ENCODE assay signal across 22 cellular contexts in the genomic region with DNA sequence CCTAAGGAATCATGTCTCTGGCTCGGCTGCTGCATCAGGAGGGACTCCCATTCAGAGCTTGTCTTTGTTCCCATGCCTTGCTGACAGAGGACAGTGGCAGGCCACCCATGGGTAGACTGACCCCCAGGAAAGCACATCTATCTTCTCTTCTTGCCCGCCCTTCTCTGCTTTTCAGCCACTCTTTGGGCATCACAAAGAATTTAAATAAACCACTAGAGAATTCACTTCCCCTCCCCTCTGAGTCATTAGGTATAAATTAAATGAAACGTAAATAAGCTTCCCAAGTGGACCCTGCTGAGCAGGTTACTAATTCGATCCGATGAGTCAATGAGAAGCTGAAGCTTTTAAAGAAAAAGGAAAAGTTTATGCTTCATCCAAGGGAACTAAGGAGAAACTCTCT.
A peak's percentile ranks its signal among the peaks of the same experiment; 100 is the strongest.
DNase-seq lines count a peak whose midpoint lies in the region; ATAC-seq, FAIRE-seq and TF ChIP-seq lines count a peak whose summit lies in the region.
"Had no signal": no experiment of that assay in that cellular context is flagged by ENCODE, and none has a peak within 500 bp of the region (broad histone marks: within the 10 kb centered on the region; RNA-seq: fewer than 3 reads in every experiment).

No MANE protein-coding gene starts in this region.

- no peak for TF ChIP-seq POLR2A in upper lobe of left lung (IDR thresholded peaks at IDR 0.05)

- no peak overlapping the region for H3K4me3 ChIP-seq in AG04450 (ENCODE audit: low read depth, low read length)
- no peak overlapping the region for H3K4me3 ChIP-seq in GM23338
- no peak overlapping the region for H3K4me3 ChIP-seq in fibroblast of lung (replicated peaks in 1 of 4; ENCODE audit: control extremely low read depth in 1 of 4, insufficient read depth in 1 of 4, low read depth in 3 of 4, low read length in 4 of 4)
- H3K4me3 ChIP-seq in upper lobe of left lung, result no peak overlapping the region
- no peak overlapping the region for H3K4me3 ChIP-seq in trophoblast cell (ENCODE audit: low read depth, low read length)
- H3K4me3 ChIP-seq: breast epithelium, left lung, testis had no signal

- H4K8ac ChIP-seq in trophoblast cell (ENCODE audit: low read depth, low read length), result no peak overlapping the region

- ATAC-seq in GM23338 (peak; percentile 41), upper lobe of left lung (ENCODE audit: low FRiP score in 2 of 2) (no peak)
- no peak for ATAC-seq in activated naive CD8-positive, alpha-beta T cell treated with anti-CD3 and anti-CD28 coated beads, Interleukin-2, amount 50 U/mL, for 24 hours
- ATAC-seq: left lung had no signal

- H3K9me3 ChIP-seq in AG04450 (ENCODE audit: control insufficient read depth, insufficient read depth, low read length) (no peaks in the 10 kb centered on the region), fibroblast of lung (ENCODE audit: control insufficient read depth, insufficient read depth, low read depth, low read length) (no peaks in the 10 kb centered on the region), upper lobe of left lung (no peaks in the 10 kb centered on the region), trophoblast cell (ENCODE audit: insufficient read depth, low read depth, low read length) (no peaks in the 10 kb centered on the region)
- H3K9me3 ChIP-seq: breast epithelium, left lung, testis had no signal

- H3K14ac ChIP-seq in trophoblast cell (ENCODE audit: low read length), result no peak overlapping the region

- H3K4ac ChIP-seq in trophoblast cell (ENCODE audit: low read depth, low read length), result no peak overlapping the region

- H3K27ac Mint-ChIP-seq in GM23338, result no peak overlapping the region
- H3K27ac Mint-ChIP-seq in activated naive CD8-positive, alpha-beta T cell treated with anti-CD3 and anti-CD28 coated beads, Interleukin-2, amount 50 U/mL, for 24 hours, result no peak overlapping the region
- H3K27ac Mint-ChIP-seq: activated CD4-positive, alpha-beta T cell treated with anti-CD3 and anti-CD28 coated beads, Interleukin-2, amount 10 ng/mL, durations not matched to agents 7 days and 5 days; activated naive CD4-positive, alpha-beta T cell treated with anti-CD3 and anti-CD28 coated beads, Interleukin-2, amount 50 U/mL, for 24 hours; B cell had no signal

- H3K4me1 ChIP-seq in GM23338 (ENCODE audit: insufficient read depth) (peaks cover 7% of the 10 kb centered on the region; the same call in 1 of the 2 replicates), fibroblast of lung (ENCODE audit: control insufficient read depth, extremely low read depth, insufficient read depth, low read length) (peaks cover 12% of the 10 kb centered on the region), upper lobe of left lung (no peaks in the 10 kb centered on the region), trophoblast cell (ENCODE audit: control insufficient read depth in 1 of 2, insufficient read depth in 2 of 2, low read length in 2 of 2) (peaks cover 8 to 9% of the 10 kb centered on the region in 2 experiments)
- H3K4me1 ChIP-seq: breast epithelium, left lung, testis had no signal

- no peak overlapping the region; the same call in 1 of the 2 replicates for H2AFZ ChIP-seq in GM23338
- no peak overlapping the region for H2AFZ ChIP-seq in fibroblast of lung (ENCODE audit: low read length)
- no peak overlapping the region for H2AFZ ChIP-seq in trophoblast cell (ENCODE audit: insufficient read depth, low read length, poor library complexity)

- H2BK12ac ChIP-seq in trophoblast cell (ENCODE audit: low read length), result no peak overlapping the region

- no peak overlapping the region for H2AK5ac ChIP-seq in trophoblast cell (ENCODE audit: low read length)

- H4K12ac ChIP-seq in trophoblast cell (ENCODE audit: low read depth, low read length), result no peak overlapping the region

- DNase-seq in AG04450 (ENCODE audit: low read depth, low spot score), result peak; percentile 56
- no peak for DNase-seq in GM23338 (ENCODE audit: low spot score)
- peak; percentile 75 for DNase-seq in RCC 7860 (ENCODE audit: low spot score)
- peak; percentile 60 to 87 for DNase-seq in fibroblast of lung (ENCODE audit: low read depth in 2 of 2)
- DNase-seq in activated naive CD8-positive, alpha-beta T cell treated with anti-CD3 and anti-CD28 coated beads, Interleukin-2, amount 50 U/mL, for 24 hours, result no peak
- DNase-seq in dermis blood vessel endothelial cell, result no peak
- no peak for DNase-seq in upper lobe of left lung
- no peak for DNase-seq in trophoblast cell
- DNase-seq: activated CD4-positive, alpha-beta T cell treated with anti-CD3 and anti-CD28 coated beads, Interleukin-2, amount 10 ng/mL, durations not matched to agents 7 days and 5 days; activated T-cell treated with anti-CD3 and anti-CD28 coated beads, Interleukin-2, amount 50 U/mL, for 1 hour; foreskin fibroblast; left lung; NCI-H1417 treated with DMSO at 0.1 percent for 48 hours; NCI-H226; stimulated activated CD4-positive, alpha-beta T cell treated with anti-CD3 and anti-CD28 coated beads, Interleukin-2, amount 100 ng/mL, for 48 hours; stimulated activated CD8-positive, alpha-beta memory T cell treated with anti-CD3 and anti-CD28 coated beads, Interleukin-4, amount 100 ng/mL, for 48 hours; testis had no signal

- no peak overlapping the region for H3K23ac ChIP-seq in trophoblast cell (ENCODE audit: low read length)

- no peak overlapping the region; the same call in 2 of the 3 replicates for H3K4me3 Mint-ChIP-seq in GM23338
- H3K4me3 Mint-ChIP-seq in activated naive CD8-positive, alpha-beta T cell treated with anti-CD3 and anti-CD28 coated beads, Interleukin-2, amount 50 U/mL, for 24 hours, result no peak overlapping the region
- H3K4me3 Mint-ChIP-seq: activated CD4-positive, alpha-beta T cell treated with anti-CD3 and anti-CD28 coated beads, Interleukin-2, amount 10 ng/mL, durations not matched to agents 7 days and 5 days; activated naive CD4-positive, alpha-beta T cell treated with anti-CD3 and anti-CD28 coated beads, Interleukin-2, amount 50 U/mL, for 24 hours; B cell had no signal

- H3K27me3 Mint-ChIP-seq in GM23338 (ENCODE audit: insufficient read depth, low read depth, poor library complexity), result peaks cover 4% of the 10 kb centered on the region
- H3K27me3 Mint-ChIP-seq in activated naive CD8-positive, alpha-beta T cell treated with anti-CD3 and anti-CD28 coated beads, Interleukin-2, amount 50 U/mL, for 24 hours, result peaks cover 3% of the 10 kb centered on the region

- H3K9me2 ChIP-seq in GM23338 (ENCODE audit: insufficient read depth), result 0 out of 2 replicates have a peak, but pooled peaks cover 9% of the 10 kb centered on the region

- no peak overlapping the region for H3K18ac ChIP-seq in trophoblast cell (ENCODE audit: low read length)

- no peaks in the 10 kb centered on the region for H3F3A ChIP-seq in GM23338 (replicated peaks; ENCODE audit: low read depth)

- H3K4me2 ChIP-seq in GM23338 (no peak overlapping the region), fibroblast of lung (ENCODE audit: extremely low read depth, insufficient read depth, low read length) (no peak overlapping the region), trophoblast cell (ENCODE audit: low read length) (no peak overlapping the region)
- H3K4me2 ChIP-seq: KMS-11 had no signal

- TF ChIP-seq CTCF in AG04450 (IDR thresholded peaks at IDR 0.05; ENCODE audit: low read depth, low read length) (no peak), GM23338 (conservative IDR thresholded peaks at IDR 0.05; ENCODE audit: low read depth in 2 of 2) (no peak), fibroblast of lung (conservative IDR thresholded peaks at IDR 0.05 in 1 of 2, IDR thresholded peaks at IDR 0.05 in 1 of 2; ENCODE audit: low read depth in 1 of 2, low read length in 2 of 2) (no peak), upper lobe of left lung (IDR thresholded peaks at IDR 0.05) (no peak)

- POLR2A ChIA-PET in AG04450 (lab: Yijun Ruan, JAX), result interaction anchor here (1.2 kb wide), 1 partner anchor 31 kb away, joined by 4 read pairs; no protein-coding TSS in a partner anchor

- FAIRE-seq in RCC 7860 (lab: Jason Lieb, UNC), result peak; percentile 81
- FAIRE-seq: TTC549 had no signal

- WGBS in upper lobe of left lung, 2 donors, result 27 to 41% methylated on average over 5 of the region's 5 CpGs
- WGBS in trophoblast cell (ENCODE audit: extremely low coverage, insufficient coverage, insufficient read length), result no CpG with 5 or more reads among the region's 5 CpGs

- H3K27ac ChIP-seq in AG04450 (ENCODE audit: low read depth, low read length) (no peak overlapping the region), GM23338 (ENCODE audit: low read depth) (no peak overlapping the region), fibroblast of lung (ENCODE audit: insufficient read depth, low read length) (no peak overlapping the region), upper lobe of left lung (no peak overlapping the region), trophoblast cell (ENCODE audit: low read depth, low read length) (no peak overlapping the region)
- H3K27ac ChIP-seq: breast epithelium, KMS-11, left lung, testis had no signal

- no peak overlapping the region for H2BK5ac ChIP-seq in trophoblast cell (ENCODE audit: low read depth, low read length, poor library complexity)

- H3K36me3 Mint-ChIP-seq in GM23338 (ENCODE audit: low read depth), result no peaks in the 10 kb centered on the region
- H3K36me3 Mint-ChIP-seq in activated naive CD8-positive, alpha-beta T cell treated with anti-CD3 and anti-CD28 coated beads, Interleukin-2, amount 50 U/mL, for 24 hours (ENCODE audit: low read depth), result no peaks in the 10 kb centered on the region
- H3K36me3 Mint-ChIP-seq: activated naive CD4-positive, alpha-beta T cell treated with anti-CD3 and anti-CD28 coated beads, Interleukin-2, amount 50 U/mL, for 24 hours had no signal

- H4K91ac ChIP-seq in trophoblast cell (ENCODE audit: low read depth, low read length), result no peak overlapping the region

- H3K27me3 ChIP-seq in AG04450 (ENCODE audit: control insufficient read depth, insufficient read depth, low read length) (no peaks in the 10 kb centered on the region), GM23338 (ENCODE audit: insufficient read depth) (no peaks in the 10 kb centered on the region), fibroblast of lung (ENCODE audit: control insufficient read depth, insufficient read depth, low read length) (no peaks in the 10 kb centered on the region), upper lobe of left lung (no peaks in the 10 kb centered on the region), trophoblast cell (ENCODE audit: insufficient read depth, low read length) (no peaks in the 10 kb centered on the region)
- H3K27me3 ChIP-seq: breast epithelium, testis had no signal

- CTCF ChIA-PET in AG04450 (lab: Charles Lee), result no interaction called here

- H3K36me3 ChIP-seq in GM23338 (ENCODE audit: insufficient read depth) (no peaks in the 10 kb centered on the region), fibroblast of lung (ENCODE audit: control insufficient read depth, insufficient read depth, low read length) (no peaks in the 10 kb centered on the region), upper lobe of left lung (no peaks in the 10 kb centered on the region), trophoblast cell (ENCODE audit: control insufficient read depth in 1 of 2, insufficient read depth in 2 of 2, low read length in 2 of 2) (no peaks in the 10 kb centered on the region)
- H3K36me3 ChIP-seq: breast epithelium, left lung had no signal

- no peaks in the 10 kb centered on the region; the same call in 1 of the 3 replicates for H3K9me3 Mint-ChIP-seq in GM23338
- no peaks in the 10 kb centered on the region for H3K9me3 Mint-ChIP-seq in activated naive CD8-positive, alpha-beta T cell treated with anti-CD3 and anti-CD28 coated beads, Interleukin-2, amount 50 U/mL, for 24 hours
- H3K9me3 Mint-ChIP-seq: activated CD4-positive, alpha-beta T cell treated with anti-CD3 and anti-CD28 coated beads, Interleukin-2, amount 10 ng/mL, durations not matched to agents 7 days and 5 days had no signal

- H3K79me1 ChIP-seq in trophoblast cell (ENCODE audit: low read length), result peaks cover 6% of the 10 kb centered on the region

- H3K79me2 ChIP-seq in GM23338 (replicated peaks; ENCODE audit: insufficient read depth) (no peaks in the 10 kb centered on the region), fibroblast of lung (ENCODE audit: control insufficient read depth, insufficient read depth, low read length) (no peaks in the 10 kb centered on the region), trophoblast cell (ENCODE audit: control insufficient read depth, insufficient read depth, low read length, poor library complexity) (no peaks in the 10 kb centered on the region)

- TF ChIP-seq EP300 in upper lobe of left lung (IDR thresholded peaks at IDR 0.05), result no peak

- H3K9ac ChIP-seq in fibroblast of lung (ENCODE audit: insufficient read depth, low read length), result no peak overlapping the region
- H3K9ac ChIP-seq in trophoblast cell (ENCODE audit: low read length), result no peak overlapping the region
- H3K9ac ChIP-seq: KMS-11 had no signal

- peaks cover 26% of the 10 kb centered on the region for H3K4me1 Mint-ChIP-seq in GM23338
- no peaks in the 10 kb centered on the region for H3K4me1 Mint-ChIP-seq in activated naive CD8-positive, alpha-beta T cell treated with anti-CD3 and anti-CD28 coated beads, Interleukin-2, amount 50 U/mL, for 24 hours
- H3K4me1 Mint-ChIP-seq: activated CD4-positive, alpha-beta T cell treated with anti-CD3 and anti-CD28 coated beads, Interleukin-2, amount 10 ng/mL, durations not matched to agents 7 days and 5 days; activated naive CD4-positive, alpha-beta T cell treated with anti-CD3 and anti-CD28 coated beads, Interleukin-2, amount 50 U/mL, for 24 hours; B cell had no signal

- H4K20me1 ChIP-seq in GM23338 (replicated peaks; ENCODE audit: insufficient read depth) (no peaks in the 10 kb centered on the region), fibroblast of lung (ENCODE audit: control insufficient read depth, extremely low read depth, insufficient read depth, low read length) (no peaks in the 10 kb centered on the region)

- H2BK120ac ChIP-seq in trophoblast cell (ENCODE audit: insufficient read depth, low read length, poor library complexity), result no peak overlapping the region

Comparison
In these comparisons a context has a peak if more than half of its experiments do, and no peak if none do; other contexts are left out.
1. DNase-seq: peak in AG04450 (single experiment), RCC 7860 (single experiment) and fibroblast of lung (2 of 2); none in GM23338 (single experiment), activated naive CD8-positive, alpha-beta T cell treated with anti-CD3 and anti-CD28 coated beads, Interleukin-2, amount 50 U/mL, for 24 hours (single experiment), dermis blood vessel endothelial cell (single experiment), upper lobe of left lung (0 of 2) and trophoblast cell (0 of 2).